19 cellular contexts compared by ENCODE assay signal in genomic region chr12:31584782-31585181, GRCh38. TPM values are rescaled to one million over a fixed set of nuclear protein-coding genes. Genes with fewer than 3 reads are reported as not detected.
A peak's percentile ranks its signal among the peaks of the same experiment; 100 is the strongest.
DNase-seq lines count a peak whose midpoint lies in the region; ATAC-seq and TF ChIP-seq lines count a peak whose summit lies in the region.
"Had no signal": no experiment of that assay in that cellular context is flagged by ENCODE, and none has a peak within 500 bp of the region (broad histone marks: within the 10 kb centered on the region; RNA-seq: fewer than 3 reads in every experiment).

No MANE protein-coding gene starts in this region.

- peaks cover 11% of the 10 kb centered on the region for H3K27me3 Mint-ChIP-seq in endodermal cell (ENCODE audit: insufficient read depth)
- peaks cover 38% of the 10 kb centered on the region for H3K27me3 Mint-ChIP-seq in activated T-helper 1 cell treated with anti-CD3 and anti-CD28 coated beads, Interleukin-12 subunit alpha, Interleukin-12 subunit beta, Interleukin-2, Interleukin-4 antibody, amounts not matched to agents 30 ng/mL and 10 ng/mL and 1 ng/mL, durations not matched to agents 14 hours and 24 hours and 36 hours (ENCODE audit: insufficient read depth)

- H3K4me3 ChIP-seq in AG04450 (ENCODE audit: low read depth, low read length) (no peak overlapping the region), endodermal cell (ENCODE audit: low read length) (no peak overlapping the region), gastrocnemius medialis (no peak overlapping the region)
- H3K4me3 ChIP-seq: testis had no signal

- DNase-seq in AG04450 (ENCODE audit: low read depth, low spot score), result no peak
- DNase-seq in NCI-H446 treated with DMSO at 0.1 percent for 48 hours (lab: John Stamatoyannopoulos, UW), result peak; percentile 52
- DNase-seq in endodermal cell, result no peak
- DNase-seq in gastrocnemius medialis, result no peak
- DNase-seq in activated T-helper 1 cell treated with anti-CD3 and anti-CD28 coated beads, Interleukin-12 subunit alpha, Interleukin-12 subunit beta, Interleukin-2, Interleukin-4 antibody, amounts not matched to agents 30 ng/mL and 10 ng/mL and 1 ng/mL, durations not matched to agents 14 hours and 24 hours and 36 hours (ENCODE audit: low spot score), result no peak
- no peak for DNase-seq in RPMI8226
- no peak for DNase-seq in A172 (ENCODE audit: low spot score)
- DNase-seq: activated CD8-positive, alpha-beta memory T cell treated with anti-CD3 and anti-CD28 coated beads, Interleukin-2, amount 50 U/mL, for 4 hours; activated effector memory CD4-positive, alpha-beta T cell treated with Interleukin-2 at 50 U/mL for 16 hours; CD8-positive, alpha-beta memory T cell; DMS79; NCI-H1105; NCI-H2107; NCI-H526; retina; SIG-M5; testis had no signal

- H3K4me3 Mint-ChIP-seq in endodermal cell, result no peak overlapping the region
- no peak overlapping the region for H3K4me3 Mint-ChIP-seq in activated T-helper 1 cell treated with anti-CD3 and anti-CD28 coated beads, Interleukin-12 subunit alpha, Interleukin-12 subunit beta, Interleukin-2, Interleukin-4 antibody, amounts not matched to agents 30 ng/mL and 10 ng/mL and 1 ng/mL, durations not matched to agents 14 hours and 24 hours and 36 hours
- H3K4me3 Mint-ChIP-seq: CD8-positive, alpha-beta memory T cell; T-helper 1 cell treated with Interleukin-12 subunit alpha and Interleukin-12 subunit beta and Interleukin-4 antibody, amounts not matched to agents 30 μg/mL and 1 μg/mL, for 36 hours had no signal

- H3K27me3 ChIP-seq in AG04450 (ENCODE audit: control insufficient read depth, insufficient read depth, low read length), result no peaks in the 10 kb centered on the region
- H3K27me3 ChIP-seq in endodermal cell (ENCODE audit: control insufficient read depth, insufficient read depth, low read length, poor library complexity, severe bottlenecking), result no peaks in the 10 kb centered on the region
- H3K27me3 ChIP-seq in gastrocnemius medialis, result no peaks in the 10 kb centered on the region
- H3K27me3 ChIP-seq: testis had no signal

- CTCF ChIA-PET in AG04450 (lab: Charles Lee), result interaction anchor here (1.0 to 2.1 kb wide), 3 partner anchors 10 to 332 kb away, joined by 4 to 12 read pairs (median 4); no protein-coding TSS in a partner anchor

- H3K36me3 Mint-ChIP-seq in endodermal cell (ENCODE audit: low read depth), result peaks cover 8% of the 10 kb centered on the region
- peaks cover 5% of the 10 kb centered on the region for H3K36me3 Mint-ChIP-seq in activated T-helper 1 cell treated with anti-CD3 and anti-CD28 coated beads, Interleukin-12 subunit alpha, Interleukin-12 subunit beta, Interleukin-2, Interleukin-4 antibody, amounts not matched to agents 30 ng/mL and 10 ng/mL and 1 ng/mL, durations not matched to agents 14 hours and 24 hours and 36 hours (ENCODE audit: low read depth)
- H3K36me3 Mint-ChIP-seq: CD8-positive, alpha-beta memory T cell had no signal

- H3K36me3 ChIP-seq in endodermal cell (ENCODE audit: control insufficient read depth, insufficient read depth, low read length) (no peaks in the 10 kb centered on the region), gastrocnemius medialis (no peaks in the 10 kb centered on the region)

- intact Hi-C loops in gastrocnemius medialis (cut with DNase I; ENCODE audit: low total_unique reads), result no loop called here
- intact Hi-C loops in activated T-helper 1 cell treated with anti-CD3 and anti-CD28 coated beads, Interleukin-12 subunit alpha, Interleukin-12 subunit beta, Interleukin-2, Interleukin-4 antibody, amounts not matched to agents 30 ng/mL and 10 ng/mL and 1 ng/mL, durations not matched to agents 14 hours and 24 hours and 36 hours (cut with micrococcal nuclease), result no loop called here

- no peaks in the 10 kb centered on the region for H3K9me3 Mint-ChIP-seq in endodermal cell
- H3K9me3 Mint-ChIP-seq in activated T-helper 1 cell treated with anti-CD3 and anti-CD28 coated beads, Interleukin-12 subunit alpha, Interleukin-12 subunit beta, Interleukin-2, Interleukin-4 antibody, amounts not matched to agents 30 ng/mL and 10 ng/mL and 1 ng/mL, durations not matched to agents 14 hours and 24 hours and 36 hours, result no peaks in the 10 kb centered on the region
- H3K9me3 Mint-ChIP-seq: CD8-positive, alpha-beta memory T cell; T-helper 1 cell treated with Interleukin-12 subunit alpha and Interleukin-12 subunit beta and Interleukin-4 antibody, amounts not matched to agents 30 μg/mL and 1 μg/mL, for 36 hours had no signal

- TF ChIP-seq CTCF in AG04450 (IDR thresholded peaks at IDR 0.05; ENCODE audit: low read depth, low read length), result no peak
- no peak for TF ChIP-seq CTCF in endodermal cell (conservative IDR thresholded peaks at IDR 0.05)
- no peak for TF ChIP-seq CTCF in gastrocnemius medialis (IDR thresholded peaks at IDR 0.05 in 4 of 5, conservative IDR thresholded peaks at IDR 0.05 in 1 of 5)

- 87 to 99% methylated on average over 5 to 6 of the region's 6 CpGs for WGBS in endodermal cell (ENCODE audit: insufficient coverage in 1 of 2, insufficient read length in 1 of 2), 2 experiments

- H3K27ac ChIP-seq in AG04450 (ENCODE audit: low read depth, low read length) (peak overlapping the region; percentile 54), endodermal cell (ENCODE audit: low read depth, low read length) (no peak overlapping the region), gastrocnemius medialis (peak overlapping the region in 3 of 4 donors; percentile 21 to 38 (median 30))
- H3K27ac ChIP-seq: testis had no signal

- H3K27ac Mint-ChIP-seq in endodermal cell, result peak overlapping the region; percentile 38
- no peak overlapping the region for H3K27ac Mint-ChIP-seq in activated T-helper 1 cell treated with anti-CD3 and anti-CD28 coated beads, Interleukin-12 subunit alpha, Interleukin-12 subunit beta, Interleukin-2, Interleukin-4 antibody, amounts not matched to agents 30 ng/mL and 10 ng/mL and 1 ng/mL, durations not matched to agents 14 hours and 24 hours and 36 hours
- H3K27ac Mint-ChIP-seq: CD8-positive, alpha-beta memory T cell; T-helper 1 cell treated with Interleukin-12 subunit alpha and Interleukin-12 subunit beta and Interleukin-4 antibody, amounts not matched to agents 30 μg/mL and 1 μg/mL, for 36 hours had no signal

- no peaks in the 10 kb centered on the region for H3K9me3 ChIP-seq in AG04450 (ENCODE audit: control insufficient read depth, insufficient read depth, low read length)
- no peaks in the 10 kb centered on the region for H3K9me3 ChIP-seq in endodermal cell (ENCODE audit: control insufficient read depth, low read length)
- no peaks in the 10 kb centered on the region for H3K9me3 ChIP-seq in gastrocnemius medialis
- H3K9me3 ChIP-seq: testis had no signal

- in situ Hi-C loops in gastrocnemius medialis (cut with MboI; ENCODE audit: low sequenced_read_pairs in 4 of 4), result no loop called here

- H3K4me1 Mint-ChIP-seq in endodermal cell, result peaks cover 13% of the 10 kb centered on the region
- H3K4me1 Mint-ChIP-seq in activated T-helper 1 cell treated with anti-CD3 and anti-CD28 coated beads, Interleukin-12 subunit alpha, Interleukin-12 subunit beta, Interleukin-2, Interleukin-4 antibody, amounts not matched to agents 30 ng/mL and 10 ng/mL and 1 ng/mL, durations not matched to agents 14 hours and 24 hours and 36 hours (ENCODE audit: low read depth), result peaks cover 6% of the 10 kb centered on the region

- H3K9ac ChIP-seq in endodermal cell (ENCODE audit: extremely low read depth, low read length, poor library complexity, severe bottlenecking), result no peak overlapping the region

- no peak for ATAC-seq in gastrocnemius medialis
- ATAC-seq: left lobe of liver had no signal

- no peak for TF ChIP-seq POLR2A in gastrocnemius medialis (IDR thresholded peaks at IDR 0.05)

- POLR2A ChIA-PET in AG04450 (lab: Yijun Ruan, JAX), result interaction anchor here (0.6 to 1.8 kb wide), 3 partner anchors 66 to 521 kb away, joined by 3 to 8 read pairs (median 6); partner anchors contain the start of gene ETFBKMT

- H3K4me1 ChIP-seq in endodermal cell (ENCODE audit: control insufficient read depth, insufficient read depth, low read length), result peaks cover 4% of the 10 kb centered on the region
- H3K4me1 ChIP-seq in gastrocnemius medialis, result peaks cover 26 to 35% of the 10 kb centered on the region in 2 donors

RNA-seq across cellular contexts. Expression of gene DENND5B, which starts 6.2 kb away (rescaled TPM):
- polyA plus RNA-seq in AG04450 (2011; rRNA removed), result 14.7 and 17.3 TPM in 2 replicates
- 17.7 and 33.8 TPM in 2 replicates for polyA minus RNA-seq in AG04450 (2011; rRNA and poly(A)+ RNA removed)
- total RNA-seq in endodermal cell (10 to 100 TPM; 24.5 to 34.2 TPM), gastrocnemius medialis (10 to 100 TPM; 12.5 to 33.7 (median 26.7) TPM)
- 24.2 TPM for polyA plus RNA-seq in endodermal cell (2013, experiment 1 of 2)
- 24.3 TPM for polyA plus RNA-seq in endodermal cell (2013, experiment 2 of 2)
- 0.12 and 0.93 TPM in 2 replicates for total RNA-seq in activated T-helper 1 cell treated with anti-CD3 and anti-CD28 coated beads, Interleukin-12 subunit alpha, Interleukin-12 subunit beta, Interleukin-2, Interleukin-4 antibody, amounts not matched to agents 30 ng/mL and 10 ng/mL and 1 ng/mL, durations not matched to agents 14 hours and 24 hours and 36 hours
- total RNA-seq in A172 (2014; rRNA removed; shearing (Covaris generic)), result 19.8 and 22.7 TPM in 2 replicates
- polyA plus RNA-seq: CD8-positive, alpha-beta memory T cell had no signal
